Comparison of ENCODE assay signal across 8 cellular contexts in genomic region chr3:52444860-52445793, GRCh38. TPM values are rescaled to one million over a fixed set of nuclear protein-coding genes. Genes with fewer than 3 reads are reported as not detected.
DNase-seq lines count a peak whose midpoint lies in the region; ATAC-seq and TF ChIP-seq lines count a peak whose summit lies in the region.

SEMA3G (minus strand) TSS chr3:52445103; CDS start chr3:52445027, 76 bp downstream.

- H3K36me3 ChIP-seq in CD8-positive, alpha-beta memory T cell (ENCODE audit: insufficient read depth, low read length), result no peaks in the 10 kb centered on the region
- H3K36me3 ChIP-seq in HUES48 (ENCODE audit: control insufficient read depth, insufficient read depth, low read length) (no peaks in the 10 kb centered on the region), right atrium auricular region (peaks cover 6% of the 10 kb centered on the region), smooth muscle cell (ENCODE audit: low read depth) (no peaks in the 10 kb centered on the region)

- ATAC-seq in GM21367 (IDR thresholded peaks at IDR 0.05; ENCODE audit: unreplicated experiment), result peak; percentile 64

- H3K9me3 ChIP-seq in CD8-positive, alpha-beta memory T cell (ENCODE audit: low read length), result no peaks in the 10 kb centered on the region
- no peaks in the 10 kb centered on the region for H3K9me3 ChIP-seq in HUES48 (ENCODE audit: control insufficient read depth, insufficient read depth, low read length)
- no peaks in the 10 kb centered on the region for H3K9me3 ChIP-seq in right atrium auricular region
- H3K9me3 ChIP-seq in smooth muscle cell (replicated peaks; ENCODE audit: low read depth), result no peaks in the 10 kb centered on the region

- peaks cover 12% of the 10 kb centered on the region for H3K4me1 ChIP-seq in CD8-positive, alpha-beta memory T cell (ENCODE audit: insufficient read depth, low read length)
- H3K4me1 ChIP-seq in HUES48 (ENCODE audit: control insufficient read depth, insufficient read depth, low read length) (peaks cover 9% of the 10 kb centered on the region), right atrium auricular region (peaks cover 0 to 29% of the 10 kb centered on the region in 2 donors), smooth muscle cell (ENCODE audit: low read depth) (no peaks in the 10 kb centered on the region)

- peaks cover 7 to 10% (median 9%) of the 10 kb centered on the region in 3 donors for H3K4me1 Mint-ChIP-seq in CD8-positive, alpha-beta memory T cell
- peaks cover 6% of the 10 kb centered on the region for H3K4me1 Mint-ChIP-seq in activated naive CD8-positive, alpha-beta T cell treated with anti-CD3 and anti-CD28 coated beads for 36 hours

- TF ChIP-seq CTCF in right atrium auricular region (IDR thresholded peaks at IDR 0.05) (peak; percentile 44 to 67), smooth muscle cell (IDR thresholded peaks at IDR 0.05; ENCODE audit: borderline replicate concordance, insufficient read depth, poor library complexity, severe bottlenecking) (peak; percentile 45)

- H3K4me3 Mint-ChIP-seq in CD8-positive, alpha-beta memory T cell, result no peak within 1 kb of the TSS
- no peak within 1 kb of the TSS for H3K4me3 Mint-ChIP-seq in activated naive CD8-positive, alpha-beta T cell treated with anti-CD3 and anti-CD28 coated beads for 36 hours

- DNase-seq in CD8-positive, alpha-beta memory T cell, result peak; percentile 59 to 84 (median 60)
- DNase-seq in SKM-1 (lab: John Stamatoyannopoulos, UW; ENCODE audit: unreplicated experiment), result peak; percentile 68
- peak; percentile 84 for DNase-seq in activated naive CD8-positive, alpha-beta T cell treated with anti-CD3 and anti-CD28 coated beads for 36 hours
- no peak for DNase-seq in right atrium auricular region (ENCODE audit: low spot score)
- DNase-seq in smooth muscle cell (lab: John Stamatoyannopoulos, UW; ENCODE audit: unreplicated experiment), result peak; percentile 26
- DNase-seq in foreskin melanocyte, result no peak

- no peaks in the 10 kb centered on the region for H3K27me3 ChIP-seq in CD8-positive, alpha-beta memory T cell (ENCODE audit: insufficient read depth, low read length, poor library complexity, severe bottlenecking)
- H3K27me3 ChIP-seq in HUES48 (ENCODE audit: control insufficient read depth, insufficient read depth, low read length) (no peaks in the 10 kb centered on the region), right atrium auricular region (no peaks in the 10 kb centered on the region), smooth muscle cell (ENCODE audit: low read depth) (no peaks in the 10 kb centered on the region)

- H3K4me2 ChIP-seq in smooth muscle cell, result no peak within 1 kb of the TSS

- no peak within 1 kb of the TSS for H3K9ac ChIP-seq in HUES48 (ENCODE audit: low read depth, low read length)
- H3K9ac ChIP-seq in smooth muscle cell (ENCODE audit: low read depth), result no peak within 1 kb of the TSS

- POLR2A ChIA-PET in CD8-positive, alpha-beta memory T cell (lab: Charles Lee), result interaction anchor here (1.5 kb wide), 1 partner anchor 33 kb away, joined by 4 read pairs; no protein-coding TSS in a partner anchor

- H3K9me3 Mint-ChIP-seq in CD8-positive, alpha-beta memory T cell, result no peaks in the 10 kb centered on the region
- H3K9me3 Mint-ChIP-seq in activated naive CD8-positive, alpha-beta T cell treated with anti-CD3 and anti-CD28 coated beads for 36 hours, result no peaks in the 10 kb centered on the region

- no peaks in the 10 kb centered on the region for H4K20me1 ChIP-seq in smooth muscle cell (ENCODE audit: low read depth)

- WGBS in smooth muscle cell (ENCODE audit: low lambda C conversion rate), result 35% methylated on average over 17 of the region's 19 CpGs

- H3K27ac ChIP-seq in CD8-positive, alpha-beta memory T cell (ENCODE audit: low read depth, low read length), result no peak within 1 kb of the TSS
- H3K27ac ChIP-seq in HUES48 (ENCODE audit: low read depth, low read length) (no peak within 1 kb of the TSS), right atrium auricular region (no peak within 1 kb of the TSS), smooth muscle cell (ENCODE audit: low read depth) (no peak within 1 kb of the TSS)

- peak within 1 kb of the TSS in 2 of 8 donors; percentile 50 to 64 for H3K27ac Mint-ChIP-seq in CD8-positive, alpha-beta memory T cell
- no peak within 1 kb of the TSS for H3K27ac Mint-ChIP-seq in activated naive CD8-positive, alpha-beta T cell treated with anti-CD3 and anti-CD28 coated beads for 36 hours

- H3K36me3 Mint-ChIP-seq in CD8-positive, alpha-beta memory T cell, result no peaks in the 10 kb centered on the region
- no peaks in the 10 kb centered on the region for H3K36me3 Mint-ChIP-seq in activated naive CD8-positive, alpha-beta T cell treated with anti-CD3 and anti-CD28 coated beads for 36 hours

- H3K79me2 ChIP-seq in smooth muscle cell (ENCODE audit: low read depth), result no peaks in the 10 kb centered on the region

- H3K27me3 Mint-ChIP-seq in CD8-positive, alpha-beta memory T cell, result peaks cover 0 to 1% of the 10 kb centered on the region in 2 donors
- H3K27me3 Mint-ChIP-seq in activated naive CD8-positive, alpha-beta T cell treated with anti-CD3 and anti-CD28 coated beads for 36 hours, result no peaks in the 10 kb centered on the region

- H3K4me3 ChIP-seq in CD8-positive, alpha-beta memory T cell (ENCODE audit: low read length), result no peak within 1 kb of the TSS
- peak within 1 kb of the TSS; percentile 20; the same call in 1 of the 2 replicates for H3K4me3 ChIP-seq in HUES48 (ENCODE audit: low read depth, low read length)
- H3K4me3 ChIP-seq in right atrium auricular region, result peak within 1 kb of the TSS; percentile 20 to 42
- no peak within 1 kb of the TSS for H3K4me3 ChIP-seq in smooth muscle cell

- CTCF ChIA-PET in CD8-positive, alpha-beta memory T cell (lab: Charles Lee), result interaction anchor here (0.7 to 2.1 kb wide), 10 partner anchors 11 to 443 kb away, joined by 3 to 5 read pairs (median 4); no protein-coding TSS in a partner anchor

- no peak within 1 kb of the TSS for H2AFZ ChIP-seq in smooth muscle cell (ENCODE audit: low read depth)

- no peaks in the 10 kb centered on the region for H3F3A ChIP-seq in smooth muscle cell (ENCODE audit: low read depth)

RNA-seq across cellular contexts. Expression of gene SEMA3G, which starts in this region (rescaled TPM):
- under 1 TPM; 0.13 to 0.16 TPM for total RNA-seq in CD8-positive, alpha-beta memory T cell
- not detected for polyA plus RNA-seq in CD8-positive, alpha-beta memory T cell
- under 1 TPM in 1 of 2 experiments, not detected in 1; 0.19 TPM for total RNA-seq in activated naive CD8-positive, alpha-beta T cell treated with anti-CD3 and anti-CD28 coated beads for 36 hours
- 10 to 100 TPM; 11.8 to 12.6 TPM for total RNA-seq in right atrium auricular region
- 0.09 and 0.31 TPM in 2 replicates for total RNA-seq in smooth muscle cell
- 0.09 TPM in 1 of 2 replicates, not detected in the other for polyA plus RNA-seq in smooth muscle cell

Comparison
In these comparisons a context has a peak if more than half of its experiments do, and no peak if none do; other contexts are left out.
1. Peak in DNase-seq in CD8-positive, alpha-beta memory T cell; RNA of the gene not detected or under 1 TPM.
2. Peak in DNase-seq in activated naive CD8-positive, alpha-beta T cell treated with anti-CD3 and anti-CD28 coated beads for 36 hours; RNA of the gene not detected or under 1 TPM.
3. Peak in DNase-seq in smooth muscle cell; RNA of the gene not detected or under 1 TPM.
4. H3K4me3 ChIP-seq: peak in HUES48 (single experiment) and right atrium auricular region (2 of 2); none in CD8-positive, alpha-beta memory T cell (single experiment) and smooth muscle cell (single experiment).